In the genomic region with DNA sequence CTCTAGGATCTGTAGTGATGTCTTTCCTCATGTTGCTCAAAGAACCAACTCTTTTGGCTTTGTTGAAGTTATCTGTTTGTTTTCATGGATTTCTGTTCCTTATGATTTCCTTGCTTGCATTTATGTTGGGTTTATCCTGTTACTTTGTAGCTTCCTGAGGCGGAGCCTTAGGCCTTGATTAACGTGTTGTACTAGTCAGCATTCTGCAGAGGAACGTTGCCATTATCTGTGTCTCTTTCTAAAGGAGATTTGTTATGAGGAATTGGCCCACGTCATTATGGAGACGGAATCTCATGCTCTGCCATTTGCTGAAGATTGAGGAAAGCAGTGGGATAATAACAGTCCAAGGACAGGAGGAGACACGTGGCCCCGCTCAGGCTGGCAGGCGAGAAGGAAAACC, we compare ENCODE assay signal across 17 cellular contexts.
"Had no signal": no experiment of that assay in that cellular context is flagged by ENCODE, and none has a peak within 500 bp of the region (broad histone marks: within the 10 kb centered on the region; RNA-seq: fewer than 3 reads in every experiment).

No MANE protein-coding gene starts in this region.

- H3K9ac ChIP-seq: parathyroid adenoma had no signal

- FAIRE-seq: endometrium had no signal

- H3K27me3 ChIP-seq: dorsolateral prefrontal cortex, esophagus muscularis mucosa, hepatocyte, transverse colon had no signal

- DNase-seq: activated CD4-positive, alpha-beta T cell treated with anti-CD3 and anti-CD28 coated beads for 48 hours; activated CD8-positive, alpha-beta memory T cell treated with anti-CD3 and anti-CD28 coated beads, Interleukin-2, amount 50 U/mL, for 4 hours; activated CD8-positive, alpha-beta T cell treated with anti-CD3 and anti-CD28 coated beads, Interleukin-2, amount 10 ng/mL, durations not matched to agents 7 days and 5 days; dorsolateral prefrontal cortex; islet precursor cell; mammary epithelial cell; mucosa of descending colon; naive thymus-derived CD4-positive, alpha-beta T cell; retina; stimulated activated CD4-positive, alpha-beta T cell treated with anti-CD3 and anti-CD28 coated beads, Interleukin-2, amount 100 ng/mL, for 48 hours; stimulated activated naive CD4-positive, alpha-beta T cell; transverse colon had no signal

- H3K4me2 ChIP-seq: hepatocyte had no signal

- H3K27ac ChIP-seq: esophagus muscularis mucosa, hepatocyte, parathyroid adenoma, transverse colon had no signal

- H3K9me3 Mint-ChIP-seq: naive thymus-derived CD4-positive, alpha-beta T cell; T-helper 1 cell treated with Interleukin-12 subunit alpha and Interleukin-12 subunit beta and Interleukin-4 antibody, amounts not matched to agents 30 μg/mL and 1 μg/mL, for 36 hours had no signal

- H3K4me1 ChIP-seq: parathyroid adenoma had no signal

- ATAC-seq: activated CD8-positive, alpha-beta T cell treated with anti-CD3 and anti-CD28 coated beads, Interleukin-2, amount 10 ng/mL, durations not matched to agents 7 days and 5 days; mucosa of descending colon; naive thymus-derived CD4-positive, alpha-beta T cell had no signal

- H2AFZ ChIP-seq: hepatocyte, parathyroid adenoma had no signal

- H3K4me3 ChIP-seq: dorsolateral prefrontal cortex, esophagus muscularis mucosa, hepatocyte, mucosa of descending colon, transverse colon had no signal

- H3K9me3 ChIP-seq: esophagus muscularis mucosa, mucosa of descending colon, transverse colon had no signal

- H3K4me3 Mint-ChIP-seq: activated CD8-positive, alpha-beta T cell treated with anti-CD3 and anti-CD28 coated beads, Interleukin-2, amount 10 ng/mL, durations not matched to agents 7 days and 5 days; T-helper 1 cell treated with Interleukin-12 subunit alpha and Interleukin-12 subunit beta and Interleukin-4 antibody, amounts not matched to agents 30 μg/mL and 1 μg/mL, for 36 hours had no signal

- H3K27me3 Mint-ChIP-seq: naive thymus-derived CD4-positive, alpha-beta T cell had no signal

- H3K27ac Mint-ChIP-seq: activated CD8-positive, alpha-beta T cell treated with anti-CD3 and anti-CD28 coated beads, Interleukin-2, amount 10 ng/mL, durations not matched to agents 7 days and 5 days; T-helper 1 cell treated with Interleukin-12 subunit alpha and Interleukin-12 subunit beta and Interleukin-4 antibody, amounts not matched to agents 30 μg/mL and 1 μg/mL, for 36 hours had no signal
